Comparison of ENCODE assay signal across 1 cellular context in genomic region chr14:23559010-23559920, GRCh38.
A peak's percentile ranks its signal among the peaks of the same experiment; 100 is the strongest.
TF ChIP-seq lines count a peak whose summit lies in the region.

No MANE protein-coding gene starts in this region.

TF ChIP-seq in HepG2, 621 proteins besides CTCF, POLR2A, EP300 and RAD21 (continued from another document and continues in another):
- TF ChIP-seq ZNF574 (CRISPR knock-in tag; IDR thresholded peaks at IDR 0.05) (peak; percentile 34; the same call in 1 of the 2 replicates), ZNF235 (CRISPR knock-in tag; IDR thresholded peaks at IDR 0.05; ENCODE audit: borderline replicate concordance) (no peak), ZNF703 (CRISPR knock-in tag; IDR thresholded peaks at IDR 0.05; ENCODE audit: borderline replicate concordance) (no peak), ZNF784 (CRISPR knock-in tag; IDR thresholded peaks at IDR 0.05; ENCODE audit: borderline replicate concordance) (0 out of 2 replicates have a peak, but pooled peaks have one; percentile 16), ZNF230 (CRISPR knock-in tag; IDR thresholded peaks at IDR 0.05) (no peak), IRX3 (CRISPR knock-in tag; IDR thresholded peaks at IDR 0.05; ENCODE audit: borderline replicate concordance, low read depth) (no peak), MYC (CRISPR knock-in tag; IDR thresholded peaks at IDR 0.05; ENCODE audit: borderline replicate concordance) (no peak), ZFP91 (CRISPR knock-in tag; IDR thresholded peaks at IDR 0.05; ENCODE audit: borderline replicate concordance) (peak; percentile 14; the same call in 1 of the 2 replicates), ZBTB46 (CRISPR knock-in tag; IDR thresholded peaks at IDR 0.05; ENCODE audit: borderline replicate concordance) (no peak), ZNF576 (CRISPR knock-in tag; IDR thresholded peaks at IDR 0.05) (no peak), EED (CRISPR knock-in tag; IDR thresholded peaks at IDR 0.05) (peak; percentile 73; the same call in 1 of the 2 replicates), ZNF207 (IDR thresholded peaks at IDR 0.05; ENCODE audit: borderline replicate concordance) (no peak), ERF (CRISPR knock-in tag; IDR thresholded peaks at IDR 0.05) (peak; percentile 58; the same call in 1 of the 2 replicates), HNRNPLL (IDR thresholded peaks at IDR 0.05; ENCODE audit: low read depth, low read length, poor library complexity, severe bottlenecking) (no peak), FOXA3 (CRISPR knock-in tag; IDR thresholded peaks at IDR 0.05) (0 out of 2 replicates have a peak, but pooled peaks have one; percentile 6), ZFP1 (CRISPR knock-in tag; IDR thresholded peaks at IDR 0.05) (peak; percentile 62; the same call in 1 of the 2 replicates), SNAPC5 (CRISPR knock-in tag; IDR thresholded peaks at IDR 0.05; ENCODE audit: borderline replicate concordance) (no peak), ARNTL (CRISPR knock-in tag; IDR thresholded peaks at IDR 0.05) (no peak), ATRX (CRISPR knock-in tag; IDR thresholded peaks at IDR 0.05; ENCODE audit: borderline replicate concordance) (peak; percentile 12; the same call in 1 of the 2 replicates), CBX5 (CRISPR knock-in tag; IDR thresholded peaks at IDR 0.05; ENCODE audit: borderline replicate concordance) (0 out of 2 replicates have a peak, but pooled peaks have one; percentile 42), NFIB (CRISPR knock-in tag; IDR thresholded peaks at IDR 0.05; ENCODE audit: borderline replicate concordance) (no peak), FIP1L1 (IDR thresholded peaks at IDR 0.05; ENCODE audit: borderline replicate concordance, insufficient read depth, low read depth, low read length) (no peak), ZNF512B (CRISPR knock-in tag; IDR thresholded peaks at IDR 0.05; ENCODE audit: borderline replicate concordance) (0 out of 2 replicates have a peak, but pooled peaks have one; percentile 4), ZNF75D (CRISPR knock-in tag; IDR thresholded peaks at IDR 0.05; ENCODE audit: borderline replicate concordance) (no peak), SIX4 (CRISPR knock-in tag; IDR thresholded peaks at IDR 0.05) (no peak), DMAP1 (CRISPR knock-in tag; IDR thresholded peaks at IDR 0.05) (peak; percentile 44; the same call in 1 of the 2 replicates), MLX (CRISPR knock-in tag; IDR thresholded peaks at IDR 0.05) (no peak), ZNF513 (CRISPR knock-in tag; conservative IDR thresholded peaks at IDR 0.05) (no peak), YEATS4 (CRISPR knock-in tag; IDR thresholded peaks at IDR 0.05; ENCODE audit: borderline replicate concordance) (0 out of 2 replicates have a peak, but pooled peaks have one; percentile 28), KAT8 (CRISPR knock-in tag; IDR thresholded peaks at IDR 0.05) (peak; percentile 53; the same call in 1 of the 2 replicates), SSRP1 (CRISPR knock-in tag; IDR thresholded peaks at IDR 0.05) (no peak; the same call in 1 of the 2 replicates), ARID5B (CRISPR knock-in tag; IDR thresholded peaks at IDR 0.05) (peak; percentile 31; the same call in 1 of the 2 replicates), MLLT10 (CRISPR knock-in tag; IDR thresholded peaks at IDR 0.05) (no peak), FOXJ3 (CRISPR knock-in tag; IDR thresholded peaks at IDR 0.05; ENCODE audit: borderline replicate concordance) (no peak), ZNF414 (CRISPR knock-in tag; IDR thresholded peaks at IDR 0.05) (no peak), ATF6 (CRISPR knock-in tag; conservative IDR thresholded peaks at IDR 0.05) (no peak), CBX1 (IDR thresholded peaks at IDR 0.05; ENCODE audit: low read depth) (no peak), ZNF605 (CRISPR knock-in tag; IDR thresholded peaks at IDR 0.05) (peak; percentile 67)
